28 cellular contexts compared by ENCODE assay signal in genomic region chr2:59961733-59962132, GRCh38.
"Had no signal": no experiment of that assay in that cellular context is flagged by ENCODE, and none has a peak within 500 bp of the region (broad histone marks: within the 10 kb centered on the region; RNA-seq: fewer than 3 reads in every experiment).

No MANE protein-coding gene starts in this region.

- H3K36me3 Mint-ChIP-seq: activated CD8-positive, alpha-beta memory T cell treated with anti-CD3 and anti-CD28 coated beads, Interleukin-2, amount 10 ng/mL, durations not matched to agents 7 days and 5 days; activated naive CD4-positive, alpha-beta T cell treated with anti-CD3 and anti-CD28 coated beads, Interleukin-2, amount 10 ng/mL, durations not matched to agents 7 days and 5 days; activated naive CD8-positive, alpha-beta T cell; brain had no signal

- H3K4me1 Mint-ChIP-seq: activated CD4-positive, alpha-beta memory T cell treated with anti-CD3 and anti-CD28 coated beads, Interleukin-2, amount 10 ng/mL, durations not matched to agents 7 days and 5 days; activated CD8-positive, alpha-beta memory T cell treated with anti-CD3 and anti-CD28 coated beads, Interleukin-2, amount 10 ng/mL, durations not matched to agents 7 days and 5 days; activated naive CD4-positive, alpha-beta T cell treated with anti-CD3 and anti-CD28 coated beads, Interleukin-2, amount 10 ng/mL, durations not matched to agents 7 days and 5 days; activated naive CD8-positive, alpha-beta T cell treated with anti-CD3 and anti-CD28 coated beads, Interleukin-2, amount 50 U/mL, for 24 hours had no signal

- H3K27ac ChIP-seq: VCaP had no signal

- H3K9me3 Mint-ChIP-seq: activated B cell treated with CpG ODN at 0.5 μM for 24 hours; activated CD4-positive, alpha-beta memory T cell treated with anti-CD3 and anti-CD28 coated beads, Interleukin-2, amount 10 ng/mL, durations not matched to agents 7 days and 5 days; activated naive CD4-positive, alpha-beta T cell treated with anti-CD3 and anti-CD28 coated beads, Interleukin-2, amount 10 ng/mL, durations not matched to agents 7 days and 5 days; activated naive CD8-positive, alpha-beta T cell treated with anti-CD3 and anti-CD28 coated beads, Interleukin-2, amount 50 U/mL, for 24 hours; brain had no signal

- H3K4me3 Mint-ChIP-seq: activated B cell treated with CpG ODN at 0.5 μM for 24 hours; activated CD4-positive, alpha-beta memory T cell treated with anti-CD3 and anti-CD28 coated beads, Interleukin-2, amount 10 ng/mL, durations not matched to agents 7 days and 5 days; activated CD8-positive, alpha-beta memory T cell treated with anti-CD3 and anti-CD28 coated beads, Interleukin-2, amount 10 ng/mL, durations not matched to agents 7 days and 5 days; activated naive CD4-positive, alpha-beta T cell treated with anti-CD3 and anti-CD28 coated beads, Interleukin-2, amount 10 ng/mL, durations not matched to agents 7 days and 5 days; activated naive CD8-positive, alpha-beta T cell; activated naive CD8-positive, alpha-beta T cell treated with anti-CD3 and anti-CD28 coated beads, Interleukin-2, amount 50 U/mL, for 24 hours; brain had no signal

- H3K4me3 ChIP-seq: K562 had no signal

- H3K27me3 Mint-ChIP-seq: activated B cell treated with CpG ODN at 0.5 μM for 24 hours; activated CD4-positive, alpha-beta memory T cell treated with anti-CD3 and anti-CD28 coated beads, Interleukin-2, amount 10 ng/mL, durations not matched to agents 7 days and 5 days; activated CD8-positive, alpha-beta memory T cell treated with anti-CD3 and anti-CD28 coated beads, Interleukin-2, amount 10 ng/mL, durations not matched to agents 7 days and 5 days; activated naive CD4-positive, alpha-beta T cell treated with anti-CD3 and anti-CD28 coated beads, Interleukin-2, amount 10 ng/mL, durations not matched to agents 7 days and 5 days; activated naive CD8-positive, alpha-beta T cell; activated naive CD8-positive, alpha-beta T cell treated with anti-CD3 and anti-CD28 coated beads, Interleukin-2, amount 50 U/mL, for 24 hours; brain had no signal

- H3K27ac Mint-ChIP-seq: activated B cell treated with CpG ODN at 0.5 μM for 24 hours; activated CD4-positive, alpha-beta memory T cell treated with anti-CD3 and anti-CD28 coated beads, Interleukin-2, amount 10 ng/mL, durations not matched to agents 7 days and 5 days; activated CD8-positive, alpha-beta memory T cell treated with anti-CD3 and anti-CD28 coated beads, Interleukin-2, amount 10 ng/mL, durations not matched to agents 7 days and 5 days; activated naive CD4-positive, alpha-beta T cell treated with anti-CD3 and anti-CD28 coated beads, Interleukin-2, amount 10 ng/mL, durations not matched to agents 7 days and 5 days; activated naive CD8-positive, alpha-beta T cell; activated naive CD8-positive, alpha-beta T cell treated with anti-CD3 and anti-CD28 coated beads, Interleukin-2, amount 50 U/mL, for 24 hours; brain had no signal

- ATAC-seq: activated CD8-positive, alpha-beta memory T cell treated with anti-CD3 and anti-CD28 coated beads, Interleukin-2, amount 10 ng/mL, durations not matched to agents 7 days and 5 days; activated naive CD8-positive, alpha-beta T cell treated with anti-CD3 and anti-CD28 coated beads, Interleukin-2, amount 50 U/mL, for 24 hours; K562; Panc1; SK-N-SH treated with all-trans-retinoic acid at 6 μM for 48 hours had no signal

- DNase-seq: activated B cell treated with CpG ODN at 0.5 μM for 24 hours; activated CD4-positive, alpha-beta memory T cell treated with anti-CD3 and anti-CD28 coated beads, Interleukin-2, amount 10 ng/mL, durations not matched to agents 7 days and 5 days; activated CD4-positive, alpha-beta T cell treated with anti-CD3 and anti-CD28 coated beads for 48 hours; activated CD4-positive, CD25-positive, alpha-beta regulatory T cell treated with anti-CD3 and anti-CD28 coated beads, Interleukin-2, amount 50 U/mL, for 72 hours; activated CD8-positive, alpha-beta memory T cell treated with anti-CD3 and anti-CD28 coated beads for 24 hours; activated CD8-positive, alpha-beta memory T cell treated with anti-CD3 and anti-CD28 coated beads, Interleukin-2, amount 10 ng/mL, durations not matched to agents 7 days and 5 days; activated CD8-positive, alpha-beta memory T cell treated with anti-CD3 and anti-CD28 coated beads, Interleukin-2, amount 50 U/mL, for 48 hours; activated effector memory CD4-positive, alpha-beta T cell treated with Interleukin-2 at 50 U/mL for 16 hours; activated naive CD4-positive, alpha-beta T cell treated with anti-CD3 and anti-CD28 coated beads, Interleukin-2, amount 10 ng/mL, durations not matched to agents 7 days and 5 days; activated naive CD8-positive, alpha-beta T cell treated with anti-CD3 and anti-CD28 coated beads, Interleukin-2, amount 50 U/mL, for 24 hours; activated T-cell treated with anti-CD3 and anti-CD28 coated beads, Interleukin-2, amount 50 U/mL, for 48 hours; anterior cingulate cortex; NCI-H1105; NCI-H1417 treated with DMSO at 0.1 percent for 48 hours; NCI-H187 treated with DMSO at 0.1 percent for 48 hours; NCI-H2081; NCI-H345; NCI-H524 treated with DMSO at 0.1 percent for 48 hours; SHP77; T-helper 1 cell; T-helper 2 cell; T-helper 9 cell had no signal
